1 cellular context compared by ENCODE assay signal in the genomic region with DNA sequence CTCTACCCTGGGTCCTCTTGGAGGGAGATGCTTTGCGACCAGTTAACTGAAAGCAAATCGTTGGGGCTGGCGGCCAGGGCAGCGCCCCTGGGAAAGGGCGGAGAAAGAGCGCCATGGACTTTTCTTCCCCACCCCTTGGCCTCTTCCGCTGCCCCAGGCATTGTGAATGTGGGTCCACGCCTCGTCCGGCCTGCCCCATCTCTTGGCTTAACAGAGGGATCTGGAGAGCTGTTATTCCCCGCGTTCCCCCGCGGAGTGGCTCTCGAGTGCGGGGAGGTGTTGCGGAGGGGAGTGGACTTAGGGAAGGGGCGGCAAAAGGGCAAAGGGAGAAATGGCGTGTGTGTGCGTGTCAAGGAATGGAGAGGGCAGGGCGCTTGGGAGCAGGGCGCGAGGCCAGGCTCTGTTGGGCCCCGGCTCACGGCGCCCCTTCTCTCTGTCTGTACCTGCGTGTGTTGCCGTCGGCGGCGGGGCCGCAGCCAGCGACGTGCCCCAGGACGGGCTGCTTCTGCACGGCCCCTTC.
TF ChIP-seq lines count a peak whose summit lies in the region.

No MANE protein-coding gene starts in this region.

TF ChIP-seq in WTC11, 78 proteins besides CTCF, POLR2A, EP300 and RAD21 (continued from another document):
- TF ChIP-seq HMGXB4 (CRISPR knock-in tag; IDR thresholded peaks at IDR 0.05) (no peak), FOXP4 (CRISPR knock-in tag; IDR thresholded peaks at IDR 0.05) (no peak), AFF4 (CRISPR knock-in tag; IDR thresholded peaks at IDR 0.05; ENCODE audit: borderline replicate concordance) (no peak), SP1 (CRISPR knock-in tag; conservative IDR thresholded peaks at IDR 0.05) (no peak), SMAD4 (CRISPR knock-in tag; IDR thresholded peaks at IDR 0.05) (no peak; the same call in 1 of the 2 replicates), OVOL2 (CRISPR knock-in tag; IDR thresholded peaks at IDR 0.05; ENCODE audit: borderline replicate concordance) (no peak), ZBTB21 (CRISPR knock-in tag; IDR thresholded peaks at IDR 0.05; ENCODE audit: borderline replicate concordance) (0 out of 2 replicates have a peak, but pooled peaks have one; percentile 6), TEAD4 (CRISPR knock-in tag; IDR thresholded peaks at IDR 0.05) (0 out of 2 replicates have a peak, but pooled peaks have one; percentile 53), NFE2L1 (CRISPR knock-in tag; IDR thresholded peaks at IDR 0.05) (no peak), RORB (CRISPR knock-in tag; IDR thresholded peaks at IDR 0.05) (no peak), ZNF232 (CRISPR knock-in tag; IDR thresholded peaks at IDR 0.05) (no peak), USF2 (CRISPR knock-in tag; IDR thresholded peaks at IDR 0.05) (no peak), SMAD3 (CRISPR knock-in tag; IDR thresholded peaks at IDR 0.05; ENCODE audit: borderline replicate concordance) (no peak), TEAD1 (CRISPR knock-in tag; IDR thresholded peaks at IDR 0.05) (peak; percentile 57), ZNF423 (CRISPR knock-in tag; IDR thresholded peaks at IDR 0.05) (no peak), FOXK1 (CRISPR knock-in tag; IDR thresholded peaks at IDR 0.05) (no peak; the same call in 1 of the 2 replicates), EMX1 (CRISPR knock-in tag; IDR thresholded peaks at IDR 0.05) (no peak), NFATC4 (CRISPR knock-in tag; IDR thresholded peaks at IDR 0.05) (no peak), ELF4 (CRISPR knock-in tag; IDR thresholded peaks at IDR 0.05; ENCODE audit: low read depth) (no peak), JUN (CRISPR knock-in tag; IDR thresholded peaks at IDR 0.05) (0 out of 2 replicates have a peak, but pooled peaks have one; percentile 56), NR3C1 (CRISPR knock-in tag; conservative IDR thresholded peaks at IDR 0.05; ENCODE audit: low read depth) (no peak), NR2C2 (CRISPR knock-in tag; IDR thresholded peaks at IDR 0.05) (no peak), JAZF1 (CRISPR knock-in tag; IDR thresholded peaks at IDR 0.05) (no peak), AR (CRISPR knock-in tag; IDR thresholded peaks at IDR 0.05) (no peak), ZBTB43 (CRISPR knock-in tag; IDR thresholded peaks at IDR 0.05) (no peak), FOXJ3 (CRISPR knock-in tag; IDR thresholded peaks at IDR 0.05; ENCODE audit: borderline replicate concordance) (no peak), NFYB (CRISPR knock-in tag; conservative IDR thresholded peaks at IDR 0.05; ENCODE audit: low read depth) (no peak)
- TF ChIP-seq, protein P1, sequence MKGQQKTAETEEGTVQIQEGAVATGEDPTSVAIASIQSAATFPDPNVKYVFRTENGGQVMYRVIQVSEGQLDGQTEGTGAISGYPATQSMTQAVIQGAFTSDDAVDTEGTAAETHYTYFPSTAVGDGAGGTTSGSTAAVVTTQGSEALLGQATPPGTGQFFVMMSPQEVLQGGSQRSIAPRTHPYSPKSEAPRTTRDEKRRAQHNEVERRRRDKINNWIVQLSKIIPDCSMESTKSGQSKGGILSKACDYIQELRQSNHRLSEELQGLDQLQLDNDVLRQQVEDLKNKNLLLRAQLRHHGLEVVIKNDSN (CRISPR knock-in tag; IDR thresholded peaks at IDR 0.05): 0 out of 2 replicates have a peak, but pooled peaks have one; percentile 51
- TF ChIP-seq, protein P2, sequence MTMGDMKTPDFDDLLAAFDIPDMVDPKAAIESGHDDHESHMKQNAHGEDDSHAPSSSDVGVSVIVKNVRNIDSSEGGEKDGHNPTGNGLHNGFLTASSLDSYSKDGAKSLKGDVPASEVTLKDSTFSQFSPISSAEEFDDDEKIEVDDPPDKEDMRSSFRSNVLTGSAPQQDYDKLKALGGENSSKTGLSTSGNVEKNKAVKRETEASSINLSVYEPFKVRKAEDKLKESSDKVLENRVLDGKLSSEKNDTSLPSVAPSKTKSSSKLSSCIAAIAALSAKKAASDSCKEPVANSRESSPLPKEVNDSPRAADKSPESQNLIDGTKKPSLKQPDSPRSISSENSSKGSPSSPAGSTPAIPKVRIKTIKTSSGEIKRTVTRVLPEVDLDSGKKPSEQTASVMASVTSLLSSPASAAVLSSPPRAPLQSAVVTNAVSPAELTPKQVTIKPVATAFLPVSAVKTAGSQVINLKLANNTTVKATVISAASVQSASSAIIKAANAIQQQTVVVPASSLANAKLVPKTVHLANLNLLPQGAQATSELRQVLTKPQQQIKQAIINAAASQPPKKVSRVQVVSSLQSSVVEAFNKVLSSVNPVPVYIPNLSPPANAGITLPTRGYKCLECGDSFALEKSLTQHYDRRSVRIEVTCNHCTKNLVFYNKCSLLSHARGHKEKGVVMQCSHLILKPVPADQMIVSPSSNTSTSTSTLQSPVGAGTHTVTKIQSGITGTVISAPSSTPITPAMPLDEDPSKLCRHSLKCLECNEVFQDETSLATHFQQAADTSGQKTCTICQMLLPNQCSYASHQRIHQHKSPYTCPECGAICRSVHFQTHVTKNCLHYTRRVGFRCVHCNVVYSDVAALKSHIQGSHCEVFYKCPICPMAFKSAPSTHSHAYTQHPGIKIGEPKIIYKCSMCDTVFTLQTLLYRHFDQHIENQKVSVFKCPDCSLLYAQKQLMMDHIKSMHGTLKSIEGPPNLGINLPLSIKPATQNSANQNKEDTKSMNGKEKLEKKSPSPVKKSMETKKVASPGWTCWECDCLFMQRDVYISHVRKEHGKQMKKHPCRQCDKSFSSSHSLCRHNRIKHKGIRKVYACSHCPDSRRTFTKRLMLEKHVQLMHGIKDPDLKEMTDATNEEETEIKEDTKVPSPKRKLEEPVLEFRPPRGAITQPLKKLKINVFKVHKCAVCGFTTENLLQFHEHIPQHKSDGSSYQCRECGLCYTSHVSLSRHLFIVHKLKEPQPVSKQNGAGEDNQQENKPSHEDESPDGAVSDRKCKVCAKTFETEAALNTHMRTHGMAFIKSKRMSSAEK (CRISPR knock-in tag; IDR thresholded peaks at IDR 0.05; ENCODE audit: borderline replicate concordance): no peak
- TF ChIP-seq, protein P3, sequence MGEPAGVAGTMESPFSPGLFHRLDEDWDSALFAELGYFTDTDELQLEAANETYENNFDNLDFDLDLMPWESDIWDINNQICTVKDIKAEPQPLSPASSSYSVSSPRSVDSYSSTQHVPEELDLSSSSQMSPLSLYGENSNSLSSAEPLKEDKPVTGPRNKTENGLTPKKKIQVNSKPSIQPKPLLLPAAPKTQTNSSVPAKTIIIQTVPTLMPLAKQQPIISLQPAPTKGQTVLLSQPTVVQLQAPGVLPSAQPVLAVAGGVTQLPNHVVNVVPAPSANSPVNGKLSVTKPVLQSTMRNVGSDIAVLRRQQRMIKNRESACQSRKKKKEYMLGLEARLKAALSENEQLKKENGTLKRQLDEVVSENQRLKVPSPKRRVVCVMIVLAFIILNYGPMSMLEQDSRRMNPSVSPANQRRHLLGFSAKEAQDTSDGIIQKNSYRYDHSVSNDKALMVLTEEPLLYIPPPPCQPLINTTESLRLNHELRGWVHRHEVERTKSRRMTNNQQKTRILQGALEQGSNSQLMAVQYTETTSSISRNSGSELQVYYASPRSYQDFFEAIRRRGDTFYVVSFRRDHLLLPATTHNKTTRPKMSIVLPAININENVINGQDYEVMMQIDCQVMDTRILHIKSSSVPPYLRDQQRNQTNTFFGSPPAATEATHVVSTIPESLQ (CRISPR knock-in tag; IDR thresholded peaks at IDR 0.05): no peak
